Comparison of ENCODE assay signal across 17 cellular contexts in genomic region chr18:13580351-13580750, GRCh38.
DNase-seq lines count a peak whose midpoint lies in the region; ATAC-seq lines count a peak whose summit lies in the region.
"Had no signal": no experiment of that assay in that cellular context is flagged by ENCODE, and none has a peak within 500 bp of the region (broad histone marks: within the 10 kb centered on the region; RNA-seq: fewer than 3 reads in every experiment).

No MANE protein-coding gene starts in this region.

- DNase-seq in activated CD4-positive, alpha-beta T cell treated with anti-CD3 and anti-CD28 coated beads for 36 hours = no peak
- no peak for DNase-seq in activated CD4-positive, alpha-beta T cell treated with anti-CD3 and anti-CD28 coated beads, Interleukin-2, amount 50 U/mL, for 4 hours
- DNase-seq in activated naive CD8-positive, alpha-beta T cell treated with anti-CD3 and anti-CD28 coated beads for 36 hours = no peak
- DNase-seq in pons (ENCODE audit: low spot score) (peak; percentile 72), iPS-NIHi11 (ENCODE audit: low spot score) (no peak), occipital lobe (lab: John Stamatoyannopoulos, UW) (no peak)
- no peak for DNase-seq in activated effector memory CD4-positive, alpha-beta T cell treated with anti-CD3 and anti-CD28 coated beads, Interleukin-2, amount 50 U/mL, for 16 hours
- DNase-seq: activated CD4-positive, alpha-beta T cell treated with anti-CD3 and anti-CD28 coated beads, Interleukin-2, amount 50 U/mL, for 1 hour; aorta; GF-D8; heart right ventricle; lower lobe of right lung; NCI-H1105; NCI-H2081 treated with DMSO at 0.1 percent for 48 hours; ovary; stomach had no signal

- CTCF ChIA-PET in activated CD4-positive, alpha-beta T cell treated with anti-CD3 and anti-CD28 coated beads for 36 hours (lab: Charles Lee) = interaction anchor here (1.0 kb wide), 1 partner anchor 28 kb away, joined by 3 read pairs; no protein-coding TSS in a partner anchor

- H3K27me3 Mint-ChIP-seq in activated CD4-positive, alpha-beta T cell treated with anti-CD3 and anti-CD28 coated beads for 36 hours = no peaks in the 10 kb centered on the region
- no peaks in the 10 kb centered on the region for H3K27me3 Mint-ChIP-seq in activated naive CD8-positive, alpha-beta T cell treated with anti-CD3 and anti-CD28 coated beads for 36 hours

- peaks cover 52% of the 10 kb centered on the region for H3K4me1 Mint-ChIP-seq in activated CD4-positive, alpha-beta T cell treated with anti-CD3 and anti-CD28 coated beads for 36 hours
- H3K4me1 Mint-ChIP-seq in activated naive CD8-positive, alpha-beta T cell treated with anti-CD3 and anti-CD28 coated beads for 36 hours = peaks cover 48% of the 10 kb centered on the region

- H3K36me3 ChIP-seq in BLaER1 treated with 17β-estradiol and CSF1 and Interleukin-3, amounts not matched to agents 10 nM and 100 nM = peaks cover 0 to 30% (median 3%) of the 10 kb centered on the region in 11 experiments; a peak in 5 of 22 replicates
- H3K36me3 ChIP-seq: heart right ventricle, lower lobe of right lung, ovary, stomach had no signal

- H3K9ac ChIP-seq in BLaER1 treated with 17β-estradiol and CSF1 and Interleukin-3, amounts not matched to agents 10 nM and 100 nM = peak overlapping the region in 4 of 11 experiments; percentile 16 to 43 (median 34); a peak in 4 of 22 replicates

- peaks cover 19% of the 10 kb centered on the region for H3K36me3 Mint-ChIP-seq in activated CD4-positive, alpha-beta T cell treated with anti-CD3 and anti-CD28 coated beads for 36 hours (ENCODE audit: low read depth)
- H3K36me3 Mint-ChIP-seq in activated naive CD8-positive, alpha-beta T cell treated with anti-CD3 and anti-CD28 coated beads for 36 hours = peaks cover 22% of the 10 kb centered on the region

- intact Hi-C loops in activated CD4-positive, alpha-beta T cell treated with anti-CD3 and anti-CD28 coated beads for 36 hours (cut with DNase I, micrococcal nuclease) = no loop called here

- ATAC-seq in activated CD4-positive, alpha-beta T cell treated with anti-CD3 and anti-CD28 coated beads for 36 hours = peak; percentile 7

- H3K4me1 ChIP-seq in BLaER1 treated with 17β-estradiol and CSF1 and Interleukin-3, amounts not matched to agents 10 nM and 100 nM = peaks cover 76 to 94% (median 89%) of the 10 kb centered on the region in 10 experiments

- peaks cover 0 to under 1% (median 0%) of the 10 kb centered on the region in 11 experiments; a peak in 1 of 22 replicates for H3K9me3 ChIP-seq in BLaER1 treated with 17β-estradiol and CSF1 and Interleukin-3, amounts not matched to agents 10 nM and 100 nM (replicated peaks in 1 of 11)
- H3K9me3 ChIP-seq: heart right ventricle, lower lobe of right lung, ovary, stomach had no signal

- POLR2A ChIA-PET in activated CD4-positive, alpha-beta T cell treated with anti-CD3 and anti-CD28 coated beads for 36 hours (lab: Charles Lee) = interaction anchor here (0.7 kb wide), 1 partner anchor 11 kb away, joined by 3 read pairs; no protein-coding TSS in a partner anchor

- peaks cover 0 to 57% (median 15%) of the 10 kb centered on the region in 11 experiments; a peak in 12 of 22 replicates for H4K20me1 ChIP-seq in BLaER1 treated with 17β-estradiol and CSF1 and Interleukin-3, amounts not matched to agents 10 nM and 100 nM

- peak overlapping the region; percentile 70 to 92 (median 77) for H3K4me2 ChIP-seq in BLaER1 treated with 17β-estradiol and CSF1 and Interleukin-3, amounts not matched to agents 10 nM and 100 nM

- peaks cover 6% of the 10 kb centered on the region for H3K9me3 Mint-ChIP-seq in activated CD4-positive, alpha-beta T cell treated with anti-CD3 and anti-CD28 coated beads for 36 hours (ENCODE audit: low read depth)
- peaks cover 3% of the 10 kb centered on the region for H3K9me3 Mint-ChIP-seq in activated naive CD8-positive, alpha-beta T cell treated with anti-CD3 and anti-CD28 coated beads for 36 hours

- peak overlapping the region; percentile 53 for H3K27ac Mint-ChIP-seq in activated CD4-positive, alpha-beta T cell treated with anti-CD3 and anti-CD28 coated beads for 36 hours
- H3K27ac Mint-ChIP-seq in activated naive CD8-positive, alpha-beta T cell treated with anti-CD3 and anti-CD28 coated beads for 36 hours = peak overlapping the region; percentile 72

- no peak overlapping the region for H3K4me3 Mint-ChIP-seq in activated CD4-positive, alpha-beta T cell treated with anti-CD3 and anti-CD28 coated beads for 36 hours
- H3K4me3 Mint-ChIP-seq in activated naive CD8-positive, alpha-beta T cell treated with anti-CD3 and anti-CD28 coated beads for 36 hours = no peak overlapping the region

- H3K27me3 ChIP-seq in BLaER1 treated with 17β-estradiol and CSF1 and Interleukin-3, amounts not matched to agents 10 nM and 100 nM = no peaks in the 10 kb centered on the region
- H3K27me3 ChIP-seq: heart right ventricle, ovary, stomach had no signal

- no peak overlapping the region for H3K4me3 ChIP-seq in BLaER1 treated with 17β-estradiol and CSF1 and Interleukin-3, amounts not matched to agents 10 nM and 100 nM
- H3K4me3 ChIP-seq: heart right ventricle, lower lobe of right lung, ovary, stomach had no signal

- H3K27ac ChIP-seq in BLaER1 treated with 17β-estradiol and CSF1 and Interleukin-3, amounts not matched to agents 10 nM and 100 nM = peak overlapping the region in 9 of 11 experiments; percentile 20 to 76 (median 41); a peak in 11 of 22 replicates
- H3K27ac ChIP-seq: lower lobe of right lung, ovary, stomach had no signal
